Comparison of ENCODE assay signal across 8 cellular contexts in the genomic region with DNA sequence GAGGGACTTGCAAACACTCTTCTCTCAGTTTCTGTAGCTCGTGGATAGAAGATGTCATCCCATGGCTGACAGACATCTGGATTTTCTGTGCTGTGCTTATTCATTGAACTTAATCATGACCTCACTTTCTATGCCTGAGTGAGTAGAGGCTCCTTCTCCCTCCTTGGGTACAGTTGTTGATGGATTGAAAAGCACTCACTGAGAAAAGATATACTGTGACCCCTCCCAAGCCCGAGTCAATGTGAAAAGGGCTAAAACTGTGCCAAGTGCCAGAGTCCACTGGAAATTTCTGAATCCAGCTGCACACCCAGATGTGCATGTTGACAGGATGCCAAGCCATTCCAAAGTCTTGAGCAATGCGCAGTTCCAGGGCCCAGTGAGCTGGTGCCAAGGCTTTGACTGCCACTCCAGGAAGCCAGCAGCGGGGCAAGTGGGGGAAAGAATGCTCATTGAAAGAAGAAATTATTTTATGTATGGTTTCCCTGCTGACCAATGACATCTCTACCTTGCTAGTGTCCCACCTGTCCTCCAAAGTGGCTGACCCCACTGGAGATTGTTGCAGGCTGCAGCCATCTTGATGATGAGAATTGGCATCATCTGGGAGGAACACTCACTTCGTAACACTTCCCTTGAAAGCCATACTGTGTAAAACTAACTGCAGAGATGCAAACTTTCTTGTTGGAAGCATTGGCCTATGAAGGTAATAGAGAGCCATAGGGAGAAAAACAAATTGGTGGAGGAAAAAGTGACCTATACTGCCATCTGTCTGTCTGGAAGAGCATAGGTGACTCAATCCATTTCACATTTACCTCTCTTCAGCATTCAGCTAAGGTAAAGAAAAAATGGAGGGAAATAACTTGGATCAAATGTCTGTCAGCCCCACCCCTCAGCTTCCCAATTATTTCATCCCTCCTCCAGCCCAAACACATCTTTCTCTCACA.
DNase-seq lines count a peak whose midpoint lies in the region; ATAC-seq, FAIRE-seq and TF ChIP-seq lines count a peak whose summit lies in the region.

No MANE protein-coding gene starts in this region.

- no TSS peak for BruUV-seq in endothelial cell of umbilical vein (replicated peaks; lab: Mats Ljungman, UMichigan)

- H3K9me1 ChIP-seq in endothelial cell of umbilical vein (replicated peaks; ENCODE audit: control insufficient read depth, extremely low read depth, insufficient read depth, low read length): no peaks in the 10 kb centered on the region

- no peaks in the 10 kb centered on the region for H3K4me1 Mint-ChIP-seq in neural crest cell
- H3K4me1 Mint-ChIP-seq in activated naive CD4-positive, alpha-beta T cell treated with anti-CD3 and anti-CD28 coated beads, Interleukin-2, amount 10 ng/mL, durations not matched to agents 7 days and 5 days: no peaks in the 10 kb centered on the region
- no peaks in the 10 kb centered on the region for H3K4me1 Mint-ChIP-seq in naive thymus-derived CD4-positive, alpha-beta T cell

- no peaks in the 10 kb centered on the region for H3K27me3 ChIP-seq in Loucy (ENCODE audit: insufficient read depth, low read length, poor library complexity, severe bottlenecking)
- H3K27me3 ChIP-seq in endothelial cell of umbilical vein (ENCODE audit: control insufficient read depth in 2 of 2, insufficient read depth in 2 of 2, low read length in 2 of 2): peaks cover 0 to 3% of the 10 kb centered on the region in 2 experiments
- H3K27me3 ChIP-seq in naive thymus-derived CD4-positive, alpha-beta T cell (ENCODE audit: control insufficient read depth in 2 of 2, insufficient read depth in 2 of 2, low read length in 2 of 2): no peaks in the 10 kb centered on the region

- H3K9me3 ChIP-seq in Loucy (ENCODE audit: insufficient read depth, low read depth, low read length) (no peaks in the 10 kb centered on the region), endothelial cell of umbilical vein (replicated peaks; ENCODE audit: control insufficient read depth, insufficient read depth, low read length) (no peaks in the 10 kb centered on the region)
- no peaks in the 10 kb centered on the region for H3K9me3 ChIP-seq in naive thymus-derived CD4-positive, alpha-beta T cell (ENCODE audit: control insufficient read depth in 2 of 3, low read length in 3 of 3)

- no peak overlapping the region for H3K27ac Mint-ChIP-seq in neural crest cell (ENCODE audit: unreplicated experiment)
- H3K27ac Mint-ChIP-seq in activated naive CD4-positive, alpha-beta T cell treated with anti-CD3 and anti-CD28 coated beads, Interleukin-2, amount 10 ng/mL, durations not matched to agents 7 days and 5 days: no peak overlapping the region
- H3K27ac Mint-ChIP-seq in naive thymus-derived CD4-positive, alpha-beta T cell: no peak overlapping the region

- H3K9me3 Mint-ChIP-seq in neural crest cell: peaks cover 3% of the 10 kb centered on the region
- H3K9me3 Mint-ChIP-seq in activated naive CD4-positive, alpha-beta T cell treated with anti-CD3 and anti-CD28 coated beads, Interleukin-2, amount 10 ng/mL, durations not matched to agents 7 days and 5 days: no peaks in the 10 kb centered on the region
- H3K9me3 Mint-ChIP-seq in naive thymus-derived CD4-positive, alpha-beta T cell: peaks cover 0 to 8% (median 0%) of the 10 kb centered on the region in 11 donors

- no peaks in the 10 kb centered on the region for H3K4me1 ChIP-seq in Loucy (ENCODE audit: insufficient read depth, low read length, poor library complexity, severe bottlenecking)
- no peaks in the 10 kb centered on the region for H3K4me1 ChIP-seq in endothelial cell of umbilical vein (ENCODE audit: control insufficient read depth, extremely low read depth, insufficient read depth, low read length)
- H3K4me1 ChIP-seq in naive thymus-derived CD4-positive, alpha-beta T cell (ENCODE audit: control insufficient read depth in 2 of 2, insufficient read depth in 2 of 2, low read length in 2 of 2): no peaks in the 10 kb centered on the region

- H3F3A ChIP-seq in Loucy (ENCODE audit: low read depth): no peaks in the 10 kb centered on the region

- ATAC-seq in GM21717 (IDR thresholded peaks at IDR 0.05; ENCODE audit: unreplicated experiment): no peak
- ATAC-seq in naive thymus-derived CD4-positive, alpha-beta T cell: no peak

- DNase-seq in GM10248 (ENCODE audit: extremely low spot score) (peak; percentile 34), endothelial cell of umbilical vein (ENCODE audit: low read depth, low spot score) (peak; percentile 9), neural crest cell (ENCODE audit: low read depth, low spot score) (no peak), NCI-H446 treated with DMSO at 0.1 percent for 48 hours (lab: John Stamatoyannopoulos, UW) (no peak)
- no peak for DNase-seq in activated naive CD4-positive, alpha-beta T cell treated with anti-CD3 and anti-CD28 coated beads, Interleukin-2, amount 10 ng/mL, durations not matched to agents 7 days and 5 days
- no peak for DNase-seq in naive thymus-derived CD4-positive, alpha-beta T cell

- no peak for FAIRE-seq in endothelial cell of umbilical vein (lab: Jason Lieb, UNC)

- TF ChIP-seq POLR2A in endothelial cell of umbilical vein (IDR thresholded peaks at IDR 0.05; ENCODE audit: low read depth, low read length): no peak

- no peak overlapping the region for H3K4me2 ChIP-seq in Loucy (ENCODE audit: low read depth, low read length, poor library complexity, severe bottlenecking)
- H3K4me2 ChIP-seq in endothelial cell of umbilical vein (ENCODE audit: insufficient read depth, low read length): no peak overlapping the region

- POLR2A ChIA-PET in GM10248 (lab: Yijun Ruan, JAX): no interaction called here
- POLR2A ChIA-PET in endothelial cell of umbilical vein (lab: Charles Lee): interaction anchor here (0.6 kb wide), 1 partner anchor 743 kb away, joined by 7 read pairs; no protein-coding TSS in a partner anchor
- POLR2A ChIA-PET in naive thymus-derived CD4-positive, alpha-beta T cell (lab: Charles Lee): no interaction called here

- CTCF ChIA-PET in GM10248 (lab: Yijun Ruan, JAX): interaction anchor here (0.6 to 7.0 kb wide), 45 partner anchors 9 to 758 kb away, joined by 3 to 48 read pairs (median 4); no protein-coding TSS in a partner anchor
- CTCF ChIA-PET in endothelial cell of umbilical vein (lab: Charles Lee): interaction anchor here (0.7 to 4.6 kb wide), 13 partner anchors 9 to 746 kb away, joined by 3 to 37 read pairs (median 3); no protein-coding TSS in a partner anchor
- CTCF ChIA-PET in activated naive CD4-positive, alpha-beta T cell treated with anti-CD3 and anti-CD28 coated beads, Interleukin-2, amount 10 ng/mL, durations not matched to agents 7 days and 5 days (lab: Charles Lee): interaction anchor here (1.1 to 1.2 kb wide), 2 partner anchors 467 to 739 kb away, joined by 3 to 4 read pairs; no protein-coding TSS in a partner anchor
- CTCF ChIA-PET in naive thymus-derived CD4-positive, alpha-beta T cell (lab: Charles Lee): no interaction called here

- H2AFZ ChIP-seq in Loucy (ENCODE audit: low read length) (no peak overlapping the region), endothelial cell of umbilical vein (ENCODE audit: low read depth, low read length) (no peak overlapping the region)

- H3K36me3 ChIP-seq in Loucy (ENCODE audit: insufficient read depth, low read length) (no peaks in the 10 kb centered on the region), endothelial cell of umbilical vein (ENCODE audit: control insufficient read depth in 2 of 2, extremely low read depth in 1 of 2, insufficient read depth in 2 of 2, low read length in 2 of 2) (no peaks in the 10 kb centered on the region)
- H3K36me3 ChIP-seq in naive thymus-derived CD4-positive, alpha-beta T cell (ENCODE audit: control insufficient read depth in 2 of 3, insufficient read depth in 3 of 3, low read length in 3 of 3): no peaks in the 10 kb centered on the region

- intact Hi-C loops in endothelial cell of umbilical vein (cut with micrococcal nuclease): loop anchor here (5.0 kb wide), 1 partner anchor 745 kb away; no protein-coding TSS in a partner anchor
- intact Hi-C loops in naive thymus-derived CD4-positive, alpha-beta T cell (cut with micrococcal nuclease): loop anchor here in 1 of 2 donors (2.0 kb wide), 1 partner anchor 746 kb away; no protein-coding TSS in a partner anchor

- H3K4me3 ChIP-seq in Loucy (ENCODE audit: low read length, poor library complexity, severe bottlenecking) (no peak overlapping the region), endothelial cell of umbilical vein (replicated peaks in 1 of 3; ENCODE audit: insufficient read depth in 1 of 3, low read depth in 1 of 3, low read length in 3 of 3) (no peak overlapping the region)
- H3K4me3 ChIP-seq in naive thymus-derived CD4-positive, alpha-beta T cell (ENCODE audit: low read length): no peak overlapping the region

- no peaks in the 10 kb centered on the region for H3K27me3 Mint-ChIP-seq in neural crest cell (ENCODE audit: low read depth)
- H3K27me3 Mint-ChIP-seq in activated naive CD4-positive, alpha-beta T cell treated with anti-CD3 and anti-CD28 coated beads, Interleukin-2, amount 10 ng/mL, durations not matched to agents 7 days and 5 days: no peaks in the 10 kb centered on the region
- peaks cover 0 to 14% (median 12%) of the 10 kb centered on the region in 5 donors for H3K27me3 Mint-ChIP-seq in naive thymus-derived CD4-positive, alpha-beta T cell

- H3K79me2 ChIP-seq in Loucy (ENCODE audit: insufficient read depth, low read length) (no peaks in the 10 kb centered on the region), endothelial cell of umbilical vein (ENCODE audit: control insufficient read depth, insufficient read depth, low read length) (no peaks in the 10 kb centered on the region)

- H3K9ac ChIP-seq in Loucy (ENCODE audit: low read depth, low read length, poor library complexity, severe bottlenecking) (no peak overlapping the region), endothelial cell of umbilical vein (replicated peaks; ENCODE audit: extremely low read depth, insufficient read depth, low read length) (no peak overlapping the region)

- H4K20me1 ChIP-seq in Loucy (ENCODE audit: insufficient read depth, low read length, poor library complexity, severe bottlenecking) (no peaks in the 10 kb centered on the region), endothelial cell of umbilical vein (replicated peaks; ENCODE audit: control insufficient read depth, extremely low read depth, insufficient read depth, low read length) (no peaks in the 10 kb centered on the region)

- H3K9me2 ChIP-seq in Loucy (replicated peaks; ENCODE audit: low read depth, low read length): no peaks in the 10 kb centered on the region

- H3K36me3 Mint-ChIP-seq in neural crest cell (ENCODE audit: low read depth): no peaks in the 10 kb centered on the region
- H3K36me3 Mint-ChIP-seq in activated naive CD4-positive, alpha-beta T cell treated with anti-CD3 and anti-CD28 coated beads, Interleukin-2, amount 10 ng/mL, durations not matched to agents 7 days and 5 days: no peaks in the 10 kb centered on the region
- H3K36me3 Mint-ChIP-seq in naive thymus-derived CD4-positive, alpha-beta T cell: no peaks in the 10 kb centered on the region

- H3K4me3 Mint-ChIP-seq in neural crest cell: no peak overlapping the region
- H3K4me3 Mint-ChIP-seq in activated naive CD4-positive, alpha-beta T cell treated with anti-CD3 and anti-CD28 coated beads, Interleukin-2, amount 10 ng/mL, durations not matched to agents 7 days and 5 days: no peak overlapping the region
- H3K4me3 Mint-ChIP-seq in naive thymus-derived CD4-positive, alpha-beta T cell: no peak overlapping the region

- no peak overlapping the region for H3K27ac ChIP-seq in endothelial cell of umbilical vein (ENCODE audit: insufficient read depth, low read depth, low read length)
- no peak overlapping the region for H3K27ac ChIP-seq in naive thymus-derived CD4-positive, alpha-beta T cell (ENCODE audit: low read depth, low read length)

- peak; percentile 39 for TF ChIP-seq CTCF in GM10248 (IDR thresholded peaks at IDR 0.05; ENCODE audit: control extremely low read depth, extremely low read depth, low read depth, missing control alignments)
- peak; percentile 36 for TF ChIP-seq CTCF in Loucy (conservative IDR thresholded peaks at IDR 0.05; ENCODE audit: low read length)
- peak in 1 of 2 donors; percentile 45 for TF ChIP-seq CTCF in endothelial cell of umbilical vein (IDR thresholded peaks at IDR 0.05; ENCODE audit: extremely low read depth in 1 of 2, insufficient read depth in 1 of 2, low read depth in 1 of 2, low read length in 2 of 2)
- TF ChIP-seq CTCF in neural crest cell (conservative IDR thresholded peaks at IDR 0.05): peak; percentile 69

- dilution Hi-C loops in endothelial cell of umbilical vein (cut with MboI; ENCODE audit: extremely low pct_ligation_motif_present, low sequenced_read_pairs): no loop called here

Comparison
In these comparisons a context has a peak if more than half of its experiments do, and no peak if none do; other contexts are left out.
1. DNase-seq: peak in GM10248 (single experiment) and endothelial cell of umbilical vein (single experiment); none in neural crest cell (single experiment), activated naive CD4-positive, alpha-beta T cell treated with anti-CD3 and anti-CD28 coated beads, Interleukin-2, amount 10 ng/mL, durations not matched to agents 7 days and 5 days (single experiment), naive thymus-derived CD4-positive, alpha-beta T cell (0 of 9) and NCI-H446 treated with DMSO at 0.1 percent for 48 hours (single experiment).